ENCODE assay signal across 10 cellular contexts in genomic region chr3:43528498-43529099, GRCh38.
"Had no signal": no experiment of that assay in that cellular context is flagged by ENCODE, and none has a peak within 500 bp of the region (broad histone marks: within the 10 kb centered on the region; RNA-seq: fewer than 3 reads in every experiment).

No MANE protein-coding gene starts in this region.

- H3K4me3 Mint-ChIP-seq: GM23338, H9, HFFc6 had no signal

- H3K27ac ChIP-seq: HL-60 had no signal

- FAIRE-seq: H1, H54, HepG2 had no signal

- H3K4me1 Mint-ChIP-seq: GM23338, H9, IgD-negative memory B cell had no signal

- DNase-seq: H9, HCEC 1CT, HFFc6, KG1 had no signal

- ATAC-seq: GM23338, HepG2 had no signal

- H3K27me3 Mint-ChIP-seq: IgD-negative memory B cell had no signal

- H3K27ac Mint-ChIP-seq: GM23338, H9, HFFc6, IgD-negative memory B cell had no signal

- H3K4me3 ChIP-seq: GM23338 had no signal
